In genomic region chr14:49553106-49553505, GRCh38 we compare ENCODE assay signal across 17 cellular contexts. TPM values are rescaled to one million over a fixed set of nuclear protein-coding genes. Genes with fewer than 3 reads are reported as not detected.
DNase-seq lines count a peak whose midpoint lies in the region; ATAC-seq and TF ChIP-seq lines count a peak whose summit lies in the region.
"Had no signal": no experiment of that assay in that cellular context is flagged by ENCODE, and none has a peak within 500 bp of the region (broad histone marks: within the 10 kb centered on the region; RNA-seq: fewer than 3 reads in every experiment).

No MANE protein-coding gene starts in this region.

- H3K79me2 ChIP-seq in PC-9 (ENCODE audit: low read depth), result no peaks in the 10 kb centered on the region

- H3K56ac ChIP-seq in IMR-90 (ENCODE audit: extremely low read depth, insufficient read depth, low read length), result no peak overlapping the region

- no peaks in the 10 kb centered on the region for H3K79me1 ChIP-seq in IMR-90 (ENCODE audit: low read depth in 1 of 2, low read length in 2 of 2)

- CTCF ChIA-PET in IMR-90 (lab: Yijun Ruan, JAX) (no interaction called here), PC-9 (lab: Charles Lee) (no interaction called here)

- dilution Hi-C loops in IMR-90 (cut with HindIII; ENCODE audit: low sequenced_read_pairs, unreplicated experiment), result no loop called here

- H3F3A ChIP-seq in PC-9 (ENCODE audit: insufficient read depth, low read depth), result no peaks in the 10 kb centered on the region

- H3K18ac ChIP-seq in IMR-90 (ENCODE audit: low read depth, low read length), result no peak overlapping the region

- TF ChIP-seq RAD21 in IMR-90 (IDR thresholded peaks at IDR 0.05; ENCODE audit: low read length), result no peak

- H3K4me1 ChIP-seq in IMR-90 (ENCODE audit: control insufficient read depth, insufficient read depth, low read length) (no peaks in the 10 kb centered on the region), PC-9 (replicated peaks; ENCODE audit: insufficient read depth) (peaks cover 22% of the 10 kb centered on the region)

- H3K4me3 ChIP-seq in IMR-90 (ENCODE audit: insufficient read depth, low read depth, low read length) (no peak overlapping the region), PC-9 (no peak overlapping the region)

- no peak overlapping the region for H4K5ac ChIP-seq in IMR-90 (ENCODE audit: low read depth, low read length)

- no peak overlapping the region for H3K9ac ChIP-seq in IMR-90 (ENCODE audit: low read depth, low read length)

- no peak overlapping the region for H2AFZ ChIP-seq in IMR-90 (replicated peaks; ENCODE audit: low read length, poor library complexity)
- H2AFZ ChIP-seq in PC-9, result 0 out of 2 replicates have a peak overlapping the region, but pooled peaks have one; percentile 46

- BruUV-seq in IMR-90 (replicated peaks; lab: Mats Ljungman, UMichigan) (no TSS peak), PC-9 (replicated peaks; lab: Mats Ljungman, UMichigan) (no TSS peak)

- POLR2A ChIA-PET in IMR-90 (lab: Charles Lee; ENCODE audit: unreplicated experiment) (no interaction called here), PC-9 (lab: Charles Lee; ENCODE audit: unreplicated experiment) (no interaction called here)

- no peak overlapping the region for H2BK5ac ChIP-seq in IMR-90 (ENCODE audit: low read depth, low read length, poor library complexity, severe bottlenecking)

- H3K27me3 ChIP-seq in IMR-90 (ENCODE audit: control insufficient read depth, insufficient read depth, low read length) (no peaks in the 10 kb centered on the region), PC-9 (ENCODE audit: insufficient read depth, low read depth) (no peaks in the 10 kb centered on the region)
- H3K27me3 ChIP-seq: BE2C had no signal

- no peak overlapping the region for H3K4me2 ChIP-seq in IMR-90 (ENCODE audit: low read depth, low read length)
- no peak overlapping the region for H3K4me2 ChIP-seq in PC-9

- H2AK9ac ChIP-seq in IMR-90 (replicated peaks; ENCODE audit: low read depth, low read length, poor library complexity), result no peak overlapping the region

- no peak for TF ChIP-seq CTCF in IMR-90 (conservative IDR thresholded peaks at IDR 0.05; ENCODE audit: low read depth, low read length)
- TF ChIP-seq CTCF in PC-9 (conservative IDR thresholded peaks at IDR 0.05), result no peak

- H3K9me2 ChIP-seq in PC-9 (ENCODE audit: insufficient read depth), result no peaks in the 10 kb centered on the region

- no peak overlapping the region for H4K91ac ChIP-seq in IMR-90 (ENCODE audit: insufficient read depth, low read depth, low read length)

- no peak overlapping the region for H3K14ac ChIP-seq in IMR-90 (replicated peaks; ENCODE audit: low read depth, low read length)

- DNase-seq in NCI-H510A treated with DMSO at 0.1 percent for 48 hours (lab: John Stamatoyannopoulos, UW), result peak; percentile 59
- no peak for DNase-seq in NCI-H510A (lab: John Stamatoyannopoulos, UW)
- no peak for DNase-seq in IMR-90
- DNase-seq in PC-9, result no peak
- DNase-seq in T-helper 9 cell, result no peak
- no peak for DNase-seq in medulla oblongata (ENCODE audit: extremely low spot score)
- DNase-seq: BE2C; C1 segment of cervical spinal cord; CD4-positive, CD25-positive, alpha-beta regulatory T cell; CD8-positive, alpha-beta memory T cell; DMS 273 treated with DMSO at 0.1 percent for 48 hours; DMS79; GDM1; GOT3; KBM-7 had no signal

- H4K8ac ChIP-seq in IMR-90 (ENCODE audit: low read depth in 2 of 2, low read length in 2 of 2), result no peak overlapping the region

- H2BK120ac ChIP-seq in IMR-90 (ENCODE audit: low read depth, low read length), result no peak overlapping the region

- no peaks in the 10 kb centered on the region for H3K9me1 ChIP-seq in IMR-90 (ENCODE audit: insufficient read depth, low read length)

- H3K4ac ChIP-seq in IMR-90 (ENCODE audit: low read depth, low read length), result no peak overlapping the region

- no peak overlapping the region for H2BK15ac ChIP-seq in IMR-90 (ENCODE audit: low read depth, low read length)

- H3K9me3 ChIP-seq in IMR-90 (ENCODE audit: control insufficient read depth, insufficient read depth, low read length) (no peaks in the 10 kb centered on the region), PC-9 (ENCODE audit: insufficient read depth, low read depth) (no peaks in the 10 kb centered on the region)
- H3K9me3 ChIP-seq: BE2C had no signal

- in situ Hi-C loops in IMR-90 (cut with MboI; ENCODE audit: low sequenced_read_pairs), result no loop called here

- no peak overlapping the region for H3K23ac ChIP-seq in IMR-90 (ENCODE audit: low read depth, low read length)

- H4K20me1 ChIP-seq in IMR-90 (ENCODE audit: insufficient read depth, low read length) (no peaks in the 10 kb centered on the region), PC-9 (ENCODE audit: insufficient read depth) (no peaks in the 10 kb centered on the region)

- H3K27ac ChIP-seq in IMR-90 (ENCODE audit: insufficient read depth, low read length) (no peak overlapping the region), PC-9 (no peak overlapping the region)
- H3K27ac ChIP-seq: HL-60 had no signal

- ATAC-seq in IMR-90 (ENCODE audit: low read depth), result no peak
- no peak for ATAC-seq in HG02981 (IDR thresholded peaks at IDR 0.05; ENCODE audit: unreplicated experiment)

- no peak overlapping the region for H2AK5ac ChIP-seq in IMR-90 (ENCODE audit: low read depth, low read length)

- no peaks in the 10 kb centered on the region for H3K36me3 ChIP-seq in IMR-90 (ENCODE audit: control insufficient read depth, insufficient read depth, low read length)
- no peaks in the 10 kb centered on the region for H3K36me3 ChIP-seq in PC-9 (ENCODE audit: low read depth)
- H3K36me3 ChIP-seq: BE2C had no signal

- no peak for TF ChIP-seq POLR2A in IMR-90 (IDR thresholded peaks at IDR 0.05; ENCODE audit: low read depth, low read length)

- intact Hi-C loops in IMR-90 (cut with micrococcal nuclease), result loop anchor here (10.0 kb wide), 1 partner anchor 88 kb away; no protein-coding TSS in a partner anchor
- intact Hi-C loops in PC-9 (cut with micrococcal nuclease; ENCODE audit: unreplicated experiment), result no loop called here

- H2BK20ac ChIP-seq in IMR-90 (ENCODE audit: low read depth, low read length), result no peak overlapping the region

TF ChIP-seq in IMR-90, 13 proteins besides CTCF, POLR2A, EP300 and RAD21:
- TF ChIP-seq ELK1 (IDR thresholded peaks at IDR 0.05; ENCODE audit: borderline replicate concordance, low read depth, low read length) (no peak), MAFK (IDR thresholded peaks at IDR 0.05; ENCODE audit: low read depth, low read length) (peak; percentile 21; the same call in 1 of the 2 replicates), NFE2L2 (IDR thresholded peaks at IDR 0.05; ENCODE audit: low read depth, low read length) (peak; percentile 26; the same call in 1 of the 2 replicates), SMC3 (IDR thresholded peaks at IDR 0.05; ENCODE audit: low read depth, low read length) (no peak), MXI1 (IDR thresholded peaks at IDR 0.05; ENCODE audit: borderline replicate concordance, low read depth, low read length) (no peak), BHLHE40 (IDR thresholded peaks at IDR 0.05; ENCODE audit: low read depth, low read length) (no peak)

RNA-seq across cellular contexts. Expression of gene RPS29, which starts 33.1 kb away (rescaled TPM):
- total RNA-seq in IMR-90 (2012; rRNA removed) (318 and 794 TPM in 2 replicates), PC-9 (2021) (1,018 and 1,294 TPM in 2 replicates)
- 8,930 and 10,393 TPM in 2 replicates for polyA plus RNA-seq in IMR-90 (2012; rRNA removed)
- polyA plus RNA-seq in IMR-90 (2012; cell fraction: cytosol; rRNA removed), result 10.7 and 2,863 TPM in 2 replicates
- 714 and 2,229 TPM in 2 replicates for polyA plus RNA-seq in IMR-90 (2012; cell fraction: nucleus; rRNA removed; ENCODE audit: low replicate concordance)

RNA-seq across cellular contexts. Expression of gene LRR1, which starts 45.6 kb away (rescaled TPM):
- total RNA-seq in IMR-90 (2012; rRNA removed) (20.8 and 28.3 TPM in 2 replicates), PC-9 (2021) (16.1 and 19.0 TPM in 2 replicates)
- 11.6 and 13.1 TPM in 2 replicates for polyA plus RNA-seq in IMR-90 (2012; rRNA removed)
- polyA plus RNA-seq in IMR-90 (2012; cell fraction: cytosol; rRNA removed), result 6.7 and 7.4 TPM in 2 replicates
- polyA plus RNA-seq in IMR-90 (2012; cell fraction: nucleus; rRNA removed; ENCODE audit: low replicate concordance), result 2.3 and 4.7 TPM in 2 replicates
